Comparison of ENCODE assay signal across 28 cellular contexts in genomic region chr14:76551116-76551515, GRCh38.
"Had no signal": no experiment of that assay in that cellular context is flagged by ENCODE, and none has a peak within 500 bp of the region (broad histone marks: within the 10 kb centered on the region; RNA-seq: fewer than 3 reads in every experiment).

No MANE protein-coding gene starts in this region.

- H3K9me3 Mint-ChIP-seq: activated naive CD4-positive, alpha-beta T cell treated with anti-CD3 and anti-CD28 coated beads, Interleukin-2, amount 50 U/mL, for 72 hours; activated T-cell treated with anti-CD3 and anti-CD28 coated beads, Interleukin-2, amount 50 U/mL, for 72 hours; mesothelial cell of epicardium; naive B cell; nephron progenitor cell; stimulated activated naive CD8-positive, alpha-beta T cell treated with anti-CD3 and anti-CD28 coated beads, Interleukin-15, amount 100 ng/mL, for 72 hours had no signal

- H3K36me3 Mint-ChIP-seq: activated naive CD4-positive, alpha-beta T cell treated with anti-CD3 and anti-CD28 coated beads, Interleukin-2, amount 50 U/mL, for 72 hours; mesothelial cell of epicardium; naive B cell had no signal

- H3K9me3 ChIP-seq: gastroesophageal sphincter, ovary, prostate gland, tibial artery, upper lobe of right lung had no signal

- H3K79me2 ChIP-seq: hepatocyte had no signal

- H2AFZ ChIP-seq: hepatocyte had no signal

- H3K4me1 Mint-ChIP-seq: activated CD4-positive, alpha-beta T cell treated with anti-CD3 and anti-CD28 coated beads for 36 hours; naive B cell; stimulated activated naive CD8-positive, alpha-beta T cell treated with anti-CD3 and anti-CD28 coated beads, Interleukin-15, amount 100 ng/mL, for 72 hours had no signal

- FAIRE-seq: colon, endometrium had no signal

- H3K4me3 ChIP-seq: gastroesophageal sphincter, hepatocyte, ovary, prostate gland, skin epidermis, tibial artery, upper lobe of right lung had no signal

- H3K27ac Mint-ChIP-seq: activated CD4-positive, alpha-beta T cell treated with anti-CD3 and anti-CD28 coated beads for 36 hours; activated CD8-positive, alpha-beta T cell treated with anti-CD3 and anti-CD28 coated beads, Interleukin-2, amount 10 ng/mL, durations not matched to agents 7 days and 5 days; activated naive CD4-positive, alpha-beta T cell treated with anti-CD3 and anti-CD28 coated beads, Interleukin-2, amount 50 U/mL, for 72 hours; activated T-cell treated with anti-CD3 and anti-CD28 coated beads, Interleukin-2, amount 50 U/mL, for 72 hours; mesothelial cell of epicardium; naive B cell; nephron progenitor cell; stimulated activated naive CD8-positive, alpha-beta T cell treated with anti-CD3 and anti-CD28 coated beads, Interleukin-15, amount 100 ng/mL, for 72 hours had no signal

- H3K27ac ChIP-seq: gastroesophageal sphincter, hepatocyte, ovary, tibial artery, upper lobe of right lung had no signal

- H3K4me2 ChIP-seq: hepatocyte had no signal

- H3K4me3 Mint-ChIP-seq: activated CD4-positive, alpha-beta T cell treated with anti-CD3 and anti-CD28 coated beads for 36 hours; activated CD8-positive, alpha-beta T cell treated with anti-CD3 and anti-CD28 coated beads, Interleukin-2, amount 10 ng/mL, durations not matched to agents 7 days and 5 days; activated T-cell treated with anti-CD3 and anti-CD28 coated beads, Interleukin-2, amount 50 U/mL, for 72 hours; mesothelial cell of epicardium; naive B cell; nephron progenitor cell; stimulated activated naive CD8-positive, alpha-beta T cell treated with anti-CD3 and anti-CD28 coated beads, Interleukin-15, amount 100 ng/mL, for 72 hours had no signal

- DNase-seq: activated CD4-positive, alpha-beta T cell treated with anti-CD3 and anti-CD28 coated beads for 36 hours; activated CD4-positive, CD25-positive, alpha-beta regulatory T cell; activated CD8-positive, alpha-beta T cell treated with anti-CD3 and anti-CD28 coated beads, Interleukin-2, amount 10 ng/mL, durations not matched to agents 7 days and 5 days; activated naive CD4-positive, alpha-beta T cell; activated T-cell treated with anti-CD3 and anti-CD28 coated beads for 4 hours; activated T-cell treated with anti-CD3 and anti-CD28 coated beads, Interleukin-2, amount 50 U/mL, for 72 hours; anterior cingulate cortex; effector CD4-positive, alpha-beta T cell; left cardiac atrium; left ventricle myocardium superior; naive B cell; nephron progenitor cell; ovary; retina; stimulated activated CD4-positive, alpha-beta T cell treated with anti-CD3 and anti-CD28 coated beads, Interleukin-12 subunit alpha, Interleukin-12 subunit beta, amount 100 ng/mL, for 4 hours; stimulated activated CD4-positive, alpha-beta T cell treated with anti-CD3 and anti-CD28 coated beads, Interleukin-4, amount 100 ng/mL, for 1 hour; stimulated activated naive CD8-positive, alpha-beta T cell treated with anti-CD3 and anti-CD28 coated beads, Interleukin-15, amount 100 ng/mL, for 72 hours; substantia nigra; tibial artery; upper lobe of right lung had no signal

- H3K36me3 ChIP-seq: gastroesophageal sphincter, ovary, prostate gland, tibial artery, upper lobe of right lung had no signal

- H3K27me3 ChIP-seq: hepatocyte, ovary, upper lobe of right lung had no signal

- H3K4me1 ChIP-seq: gastroesophageal sphincter, prostate gland, tibial artery, upper lobe of right lung had no signal
